In genomic region chr2:9002637-9003365, GRCh38 we compare ENCODE assay signal across 8 cellular contexts. TPM values are rescaled to one million over a fixed set of nuclear protein-coding genes. Genes with fewer than 3 reads are reported as not detected.
DNase-seq lines count a peak whose midpoint lies in the region; ATAC-seq and TF ChIP-seq lines count a peak whose summit lies in the region.

No MANE protein-coding gene starts in this region.

- DNase-seq in PC-9, result no peak
- peak; percentile 43 for DNase-seq in iPS-NIHi11 (ENCODE audit: low spot score)
- DNase-seq in kidney glomerular epithelial cell (lab: John Stamatoyannopoulos, UW), result no peak
- no peak for DNase-seq in stimulated activated naive CD4-positive, alpha-beta T cell treated with Interleukin-2 at 50 U/mL for 16 hours (lab: John Stamatoyannopoulos, UW)

- H3K36me3 Mint-ChIP-seq in brain, result peaks cover 6% of the 10 kb centered on the region

- H4K20me1 ChIP-seq in BLaER1 (peaks cover 18% of the 10 kb centered on the region), PC-9 (ENCODE audit: insufficient read depth) (no peaks in the 10 kb centered on the region)

- H3K27me3 Mint-ChIP-seq in brain, result peaks cover 8% of the 10 kb centered on the region

- peaks cover 60% of the 10 kb centered on the region for H3K79me2 ChIP-seq in PC-9 (ENCODE audit: low read depth)

- H3K4me2 ChIP-seq in BLaER1 (peak overlapping the region; percentile 90), PC-9 (peak overlapping the region; percentile 98)

- peak overlapping the region; percentile 64 for H2AFZ ChIP-seq in PC-9

- peak overlapping the region; percentile 70 to 95 (median 84) for H3K27ac Mint-ChIP-seq in brain

- intact Hi-C loops in PC-9 (cut with micrococcal nuclease; ENCODE audit: unreplicated experiment), result loop anchor here (5.0 to 10.0 kb wide), 3 partner anchors 54 to 332 kb away; no protein-coding TSS in a partner anchor

- H3K36me3 ChIP-seq in BLaER1 (no peaks in the 10 kb centered on the region), PC-9 (ENCODE audit: low read depth) (peaks cover 12% of the 10 kb centered on the region; the same call in 1 of the 2 replicates)

- H3K4me3 ChIP-seq in BLaER1 (peak overlapping the region; percentile 87), PC-9 (peak overlapping the region; percentile 83), skin epidermis (peak overlapping the region; percentile 56 to 85 (median 78))

- peaks cover 61% of the 10 kb centered on the region for H3K4me1 Mint-ChIP-seq in brain

- H3K9ac ChIP-seq in BLaER1, result peak overlapping the region; percentile 75

- H3K27me3 ChIP-seq in BLaER1 (no peaks in the 10 kb centered on the region), PC-9 (ENCODE audit: insufficient read depth, low read depth) (no peaks in the 10 kb centered on the region)

- CTCF ChIA-PET in PC-9 (lab: Charles Lee), result no interaction called here

- H3K9me3 Mint-ChIP-seq in brain, result no peaks in the 10 kb centered on the region

- H3K9me2 ChIP-seq in PC-9 (ENCODE audit: insufficient read depth), result no peaks in the 10 kb centered on the region

- H3K27ac ChIP-seq in BLaER1, result no peak overlapping the region; the same call in 1 of the 2 replicates
- H3K27ac ChIP-seq in PC-9, result peak overlapping the region; percentile 78
- peak overlapping the region in 20 of 21 experiments; percentile 0 to 89 (median 64) for H3K27ac ChIP-seq in skin epidermis

- TF ChIP-seq CTCF in PC-9 (conservative IDR thresholded peaks at IDR 0.05) (no peak), brain (conservative IDR thresholded peaks at IDR 0.05) (no peak)

- BruUV-seq in PC-9 (replicated peaks; lab: Mats Ljungman, UMichigan), result no TSS peak

- H3F3A ChIP-seq in PC-9 (ENCODE audit: insufficient read depth, low read depth), result peaks cover 36% of the 10 kb centered on the region

- ATAC-seq in GM21619 (IDR thresholded peaks at IDR 0.05; ENCODE audit: unreplicated experiment), result peak; percentile 7

- POLR2A ChIA-PET in PC-9 (lab: Charles Lee; ENCODE audit: unreplicated experiment), result interaction anchor here (0.6 kb wide), 1 partner anchor 101 kb away, joined by 4 read pairs; no protein-coding TSS in a partner anchor

- H3K4me1 ChIP-seq in BLaER1 (peaks cover 42% of the 10 kb centered on the region), PC-9 (replicated peaks; ENCODE audit: insufficient read depth) (peaks cover 55% of the 10 kb centered on the region)

- peak overlapping the region; percentile 92 to 99 (median 96) for H3K4me3 Mint-ChIP-seq in brain

- no peaks in the 10 kb centered on the region for H3K9me3 ChIP-seq in BLaER1
- no peaks in the 10 kb centered on the region for H3K9me3 ChIP-seq in PC-9 (ENCODE audit: insufficient read depth, low read depth)

RNA-seq across cellular contexts. Expression of gene MBOAT2, which starts 0.7 kb away (rescaled TPM):
- total RNA-seq in PC-9 (2021), result 45.3 and 57.7 TPM in 2 replicates
- 12.0 TPM for polyA plus RNA-seq in brain (ENCODE audit: insufficient read depth, low read depth, low replicate concordance)
